ENCODE assay signal across 2 cellular contexts in genomic region chr7:140640727-140641531, GRCh38.
TF ChIP-seq lines count a peak whose summit lies in the region.

DENND2A (minus strand) TSS chr7:140640813; CDS start chr7:140602397, 38,416 bp downstream.

TF ChIP-seq in GM23338, 12 proteins besides CTCF, POLR2A, EP300 and RAD21:
- TF ChIP-seq ZNF462 (CRISPR knock-in tag; IDR thresholded peaks at IDR 0.05) (no peak), POLR2AphosphoS5 (IDR thresholded peaks at IDR 0.05; ENCODE audit: low read depth) (peak; percentile 33; the same call in 1 of the 2 replicates), JUNB (IDR thresholded peaks at IDR 0.05; ENCODE audit: unreplicated experiment) (no peak), ETS1 (IDR thresholded peaks at IDR 0.05) (no peak; the same call in 1 of the 2 replicates), EZH2 (IDR thresholded peaks at IDR 0.05; ENCODE audit: low read depth, unreplicated experiment) (peak; percentile 38), REST (IDR thresholded peaks at IDR 0.05; ENCODE audit: unreplicated experiment) (no peak), EZH2phosphoT487 (IDR thresholded peaks at IDR 0.05; ENCODE audit: unreplicated experiment) (no peak)
TF ChIP-seq in GM23338: peak in this region for 2.

TF ChIP-seq in H1, 55 proteins besides CTCF, POLR2A, EP300 and RAD21:
- TF ChIP-seq PHF8 (conservative IDR thresholded peaks at IDR 0.05; ENCODE audit: low read depth, low read length) (no peak; the same call in 1 of the 2 replicates), SUZ12 (IDR thresholded peaks at IDR 0.05; ENCODE audit: low read length) (peak; percentile 50; the same call in 1 of the 2 replicates), SIN3A (conservative IDR thresholded peaks at IDR 0.05 in 1 of 2, IDR thresholded peaks at IDR 0.05 in 1 of 2; ENCODE audit: low read depth in 1 of 2, low read length in 2 of 2) (peak in 1 of 2 experiments; percentile 86; a peak in 2 of 4 replicates), CHD7 (IDR thresholded peaks at IDR 0.05; ENCODE audit: insufficient replicate concordance, low read length) (no peak), MAFK (IDR thresholded peaks at IDR 0.05; ENCODE audit: low read depth, low read length) (no peak), ASH2L (IDR thresholded peaks at IDR 0.05; ENCODE audit: low read length) (peak; percentile 29), RFX5 (IDR thresholded peaks at IDR 0.05; ENCODE audit: borderline replicate concordance, low read depth, low read length) (no peak), NANOG (IDR thresholded peaks at IDR 0.05; ENCODE audit: insufficient read depth, low read depth, low read length, poor library complexity, severe bottlenecking) (peak; percentile 41), MAX (IDR thresholded peaks at IDR 0.05) (peak; percentile 76; the same call in 1 of the 2 replicates), RNF2 (IDR thresholded peaks at IDR 0.05; ENCODE audit: borderline replicate concordance, low read depth, low read length, missing control alignments, poor library complexity, severe bottlenecking) (no peak), TBP (IDR thresholded peaks at IDR 0.05; ENCODE audit: low read depth, low read length) (peak; percentile 11; the same call in 1 of the 2 replicates), RXRA (IDR thresholded peaks at IDR 0.05; ENCODE audit: insufficient read depth, low read depth, low read length) (no peak), GTF2F1 (IDR thresholded peaks at IDR 0.05; ENCODE audit: borderline replicate concordance, low read depth, low read length) (no peak), ZNF274 (IDR thresholded peaks at IDR 0.05; ENCODE audit: borderline replicate concordance, extremely low read depth, low read length) (no peak), SP4 (IDR thresholded peaks at IDR 0.05; ENCODE audit: low read length) (no peak), EZH2 (IDR thresholded peaks at IDR 0.05; ENCODE audit: low read depth, low read length, severe bottlenecking) (peak; percentile 26), SP2 (IDR thresholded peaks at IDR 0.05; ENCODE audit: low read length) (no peak), NRF1 (IDR thresholded peaks at IDR 0.05; ENCODE audit: low read depth, low read length) (no peak), CREB1 (IDR thresholded peaks at IDR 0.05) (peak; percentile 38; the same call in 1 of the 2 replicates), TAF1 (IDR thresholded peaks at IDR 0.05; ENCODE audit: low read depth, low read length) (peak; percentile 39; the same call in 1 of the 2 replicates), JUN (IDR thresholded peaks at IDR 0.05; ENCODE audit: low read depth, low read length) (no peak), BRCA1 (IDR thresholded peaks at IDR 0.05; ENCODE audit: low read depth, low read length) (no peak), KDM4A (IDR thresholded peaks at IDR 0.05; ENCODE audit: low read depth, low read length, severe bottlenecking) (peak; percentile 23), E2F6 (IDR thresholded peaks at IDR 0.05) (peak; percentile 87), EGR1 (IDR thresholded peaks at IDR 0.05; ENCODE audit: borderline replicate concordance, low read depth, low read length) (no peak)
